In the genomic region with DNA sequence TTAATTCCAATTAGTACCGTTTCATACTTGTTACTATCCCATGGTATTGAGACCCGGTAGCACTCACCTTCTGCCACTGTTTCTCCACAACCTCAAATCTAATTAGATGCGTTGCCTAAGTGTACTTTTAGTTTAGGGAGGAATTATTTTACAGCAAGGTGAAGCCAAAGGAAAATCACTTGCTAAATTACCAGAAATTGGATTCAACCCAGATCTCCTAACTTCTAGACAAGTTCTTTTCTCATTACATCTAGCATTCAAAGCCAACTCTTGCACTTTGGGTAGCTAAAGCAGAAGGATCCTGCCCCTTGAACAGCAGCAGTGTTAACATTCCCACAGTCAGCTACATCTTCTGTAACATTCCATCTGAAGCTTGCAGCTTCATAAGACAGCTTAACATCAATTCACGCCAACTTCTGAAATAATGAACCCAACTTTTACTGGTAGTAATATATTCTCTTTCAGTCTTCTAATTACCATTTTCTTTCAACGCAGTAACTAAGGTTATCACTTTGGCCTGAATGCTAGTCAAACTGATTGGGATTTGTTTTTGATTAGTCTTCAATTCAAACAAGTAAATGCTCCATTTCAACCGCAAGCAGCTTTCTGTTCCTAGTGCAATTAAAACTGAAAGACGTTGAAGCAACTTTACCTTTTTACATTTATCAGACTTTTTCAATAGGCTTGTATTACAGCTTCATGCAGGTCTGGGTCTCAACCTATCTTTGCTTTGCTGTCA, we compare ENCODE assay signal across 8 cellular contexts. TPM values are rescaled to one million over a fixed set of nuclear protein-coding genes. Genes with fewer than 3 reads are reported as not detected.
DNase-seq lines count a peak whose midpoint lies in the region; ATAC-seq and TF ChIP-seq lines count a peak whose summit lies in the region.

No MANE protein-coding gene starts in this region.

- no peak for TF ChIP-seq CTCF in OCI-LY7 (conservative IDR thresholded peaks at IDR 0.05; ENCODE audit: low read length)
- TF ChIP-seq CTCF in neural cell (IDR thresholded peaks at IDR 0.05; ENCODE audit: poor library complexity, severe bottlenecking) = no peak

- peaks cover 19% of the 10 kb centered on the region for H4K20me1 ChIP-seq in OCI-LY7 (ENCODE audit: insufficient read depth, low read length)
- H4K20me1 ChIP-seq in neural cell (ENCODE audit: insufficient read depth) = no peaks in the 10 kb centered on the region

- peak overlapping the region; percentile 91 for H3K9ac ChIP-seq in neural cell (ENCODE audit: low read length)

- no peaks in the 10 kb centered on the region for H3K9me3 Mint-ChIP-seq in activated CD4-positive, alpha-beta T cell treated with anti-CD3 and anti-CD28 coated beads, Interleukin-2, amount 10 ng/mL, durations not matched to agents 24 days and 14 days

- peak overlapping the region; percentile 90 for H3K4me2 ChIP-seq in OCI-LY7 (ENCODE audit: low read length)
- H3K4me2 ChIP-seq in neural cell (ENCODE audit: low read length) = peak overlapping the region; percentile 76

- H3K36me3 Mint-ChIP-seq in activated CD4-positive, alpha-beta T cell treated with anti-CD3 and anti-CD28 coated beads, Interleukin-2, amount 10 ng/mL, durations not matched to agents 24 days and 14 days (ENCODE audit: low read depth) = peaks cover 31% of the 10 kb centered on the region

- no peak for TF ChIP-seq RAD21 in neural cell (conservative IDR thresholded peaks at IDR 0.05)

- H3K27me3 Mint-ChIP-seq in activated CD4-positive, alpha-beta T cell treated with anti-CD3 and anti-CD28 coated beads, Interleukin-2, amount 10 ng/mL, durations not matched to agents 24 days and 14 days = no peaks in the 10 kb centered on the region

- H3K4me3 Mint-ChIP-seq in activated CD4-positive, alpha-beta T cell treated with anti-CD3 and anti-CD28 coated beads, Interleukin-2, amount 10 ng/mL, durations not matched to agents 24 days and 14 days = peak overlapping the region; percentile 88

- intact Hi-C loops in activated CD4-positive, alpha-beta T cell treated with anti-CD3 and anti-CD28 coated beads, Interleukin-2, amount 10 ng/mL, durations not matched to agents 24 days and 14 days (cut with micrococcal nuclease) = loop anchor here (1.0 to 2.0 kb wide), 5 partner anchors 8 to 142 kb away; a partner anchor contains a TSS
- intact Hi-C loops in OCI-LY7 (cut with micrococcal nuclease; ENCODE audit: unreplicated experiment) = loop anchor here (1.0 to 5.0 kb wide), 5 partner anchors 8 to 545 kb away; a partner anchor contains a TSS

- peak overlapping the region; percentile 90 for H3K27ac Mint-ChIP-seq in activated CD4-positive, alpha-beta T cell treated with anti-CD3 and anti-CD28 coated beads, Interleukin-2, amount 10 ng/mL, durations not matched to agents 24 days and 14 days

- DNase-seq in activated CD4-positive, alpha-beta T cell treated with anti-CD3 and anti-CD28 coated beads, Interleukin-2, amount 10 ng/mL, durations not matched to agents 24 days and 14 days = no peak
- DNase-seq in activated CD4-positive, alpha-beta T cell treated with anti-CD3 and anti-CD28 coated beads, Interleukin-2, amount 50 U/mL, for 48 hours = no peak
- DNase-seq in OCI-LY7 (ENCODE audit: low spot score) (no peak), AML-193 (lab: John Stamatoyannopoulos, UW) (no peak), SIG-M5 (lab: John Stamatoyannopoulos, UW) (no peak)
- no peak for DNase-seq in effector memory CD4-positive, alpha-beta T cell

- peak overlapping the region; percentile 78; the same call in 1 of the 2 replicates for H2AFZ ChIP-seq in OCI-LY7 (ENCODE audit: low read length)
- peak overlapping the region; percentile 75 for H2AFZ ChIP-seq in neural cell (ENCODE audit: low read depth, low read length)

- no peaks in the 10 kb centered on the region for H3F3A ChIP-seq in neural cell (ENCODE audit: insufficient read depth, low read length, poor library complexity, severe bottlenecking)

- CTCF ChIA-PET in OCI-LY7 (lab: Charles Lee; ENCODE audit: unreplicated experiment) = no interaction called here

- peaks cover 64% of the 10 kb centered on the region for H3K36me3 ChIP-seq in OCI-LY7 (ENCODE audit: insufficient read depth, low read length)
- peaks cover 12% of the 10 kb centered on the region for H3K36me3 ChIP-seq in effector memory CD4-positive, alpha-beta T cell (ENCODE audit: control insufficient read depth, insufficient read depth, low read length)
- peaks cover 3% of the 10 kb centered on the region for H3K36me3 ChIP-seq in neural cell (ENCODE audit: insufficient read depth, low read length)

- POLR2A ChIA-PET in OCI-LY7 (lab: Charles Lee) = interaction anchor here (0.9 to 1.3 kb wide), 4 partner anchors 8 to 147 kb away, joined by 3 to 6 read pairs (median 3); a partner anchor contains a TSS

- no peak for TF ChIP-seq EP300 in neural cell (conservative IDR thresholded peaks at IDR 0.05; ENCODE audit: poor library complexity, severe bottlenecking)

- no TSS peak for BruUV-seq in OCI-LY7 (replicated peaks; lab: Mats Ljungman, UMichigan)

- peak overlapping the region; percentile 80 for H3K4me3 ChIP-seq in OCI-LY7 (ENCODE audit: low read depth, low read length, poor library complexity, severe bottlenecking)
- H3K4me3 ChIP-seq in effector memory CD4-positive, alpha-beta T cell (ENCODE audit: insufficient read depth, low read depth, low read length, poor library complexity, severe bottlenecking) = peak overlapping the region; percentile 91
- peak overlapping the region; percentile 95 for H3K4me3 ChIP-seq in neural cell (ENCODE audit: low read length)

- no peaks in the 10 kb centered on the region for H3K9me3 ChIP-seq in OCI-LY7 (ENCODE audit: low read length)
- H3K9me3 ChIP-seq in effector memory CD4-positive, alpha-beta T cell (ENCODE audit: control insufficient read depth, low read length) = no peaks in the 10 kb centered on the region
- no peaks in the 10 kb centered on the region for H3K9me3 ChIP-seq in neural cell (ENCODE audit: low read length)

- H3K9me2 ChIP-seq in OCI-LY7 (ENCODE audit: insufficient read depth, low read length) (no peaks in the 10 kb centered on the region), neural cell (ENCODE audit: insufficient read depth, low read length) (no peaks in the 10 kb centered on the region)

- H3K79me2 ChIP-seq in OCI-LY7 (ENCODE audit: insufficient read depth, low read depth, low read length) (peaks cover 91% of the 10 kb centered on the region), neural cell (replicated peaks; ENCODE audit: insufficient read depth, low read length) (peaks cover 51% of the 10 kb centered on the region)

- H3K4me1 ChIP-seq in OCI-LY7 (ENCODE audit: insufficient read depth, low read length, poor library complexity, severe bottlenecking) = peaks cover 50% of the 10 kb centered on the region
- peaks cover 13% of the 10 kb centered on the region for H3K4me1 ChIP-seq in effector memory CD4-positive, alpha-beta T cell (ENCODE audit: control insufficient read depth, insufficient read depth, low read length, poor library complexity, severe bottlenecking)

- peaks cover 39% of the 10 kb centered on the region for H3K4me1 Mint-ChIP-seq in activated CD4-positive, alpha-beta T cell treated with anti-CD3 and anti-CD28 coated beads, Interleukin-2, amount 10 ng/mL, durations not matched to agents 24 days and 14 days

- no peaks in the 10 kb centered on the region for H3K27me3 ChIP-seq in effector memory CD4-positive, alpha-beta T cell (replicated peaks; ENCODE audit: control insufficient read depth, insufficient read depth, low read length, poor library complexity, severe bottlenecking)
- H3K27me3 ChIP-seq in neural cell (ENCODE audit: insufficient read depth, low read depth, low read length) = no peaks in the 10 kb centered on the region

- ATAC-seq in GM21786 (IDR thresholded peaks at IDR 0.05; ENCODE audit: unreplicated experiment) = no peak

- H3K27ac ChIP-seq in OCI-LY7 (ENCODE audit: low read depth, low read length, poor library complexity, severe bottlenecking) (peak overlapping the region; percentile 84), neural cell (ENCODE audit: low read length) (peak overlapping the region; percentile 90)
- peak overlapping the region; percentile 97 for H3K27ac ChIP-seq in effector memory CD4-positive, alpha-beta T cell (ENCODE audit: insufficient read depth, low read length, poor library complexity, severe bottlenecking)

TF ChIP-seq in neural cell, 6 proteins besides CTCF, POLR2A, EP300 and RAD21 (continues in another document):
- TF ChIP-seq MXI1 (conservative IDR thresholded peaks at IDR 0.05; ENCODE audit: poor library complexity, severe bottlenecking) = no peak
- no peak for TF ChIP-seq TAF1 (IDR thresholded peaks at IDR 0.05; ENCODE audit: low read depth)

RNA-seq across cellular contexts. Expression of a gene that starts 0.9 kb away (rescaled TPM):
- 122 and 125 TPM in 2 replicates for total RNA-seq in activated CD4-positive, alpha-beta T cell treated with anti-CD3 and anti-CD28 coated beads, Interleukin-2, amount 10 ng/mL, durations not matched to agents 24 days and 14 days
- total RNA-seq in OCI-LY7 (2014; rRNA removed; shearing (Covaris generic)) = 80.0 and 93.4 TPM in 2 replicates
- total RNA-seq in OCI-LY7 (2022) = 135 and 143 TPM in 2 replicates
- polyA plus RNA-seq in neural cell = 74.0 and 139 TPM in 2 replicates
- polyA minus RNA-seq in neural cell = 146 and 173 TPM in 2 replicates

RNA-seq across cellular contexts. Expression of a gene that starts 8.6 kb away (rescaled TPM):
- total RNA-seq in activated CD4-positive, alpha-beta T cell treated with anti-CD3 and anti-CD28 coated beads, Interleukin-2, amount 10 ng/mL, durations not matched to agents 24 days and 14 days = 1.7 and 3.7 TPM in 2 replicates
- total RNA-seq in OCI-LY7 (2014; rRNA removed; shearing (Covaris generic)) = 13.2 and 16.4 TPM in 2 replicates
- 10.5 and 19.6 TPM in 2 replicates for total RNA-seq in OCI-LY7 (2022)
- polyA plus RNA-seq in neural cell = 8.8 and 11.7 TPM in 2 replicates
- 31.0 and 37.0 TPM in 2 replicates for polyA minus RNA-seq in neural cell
